11 cellular contexts compared by ENCODE assay signal in the genomic region with DNA sequence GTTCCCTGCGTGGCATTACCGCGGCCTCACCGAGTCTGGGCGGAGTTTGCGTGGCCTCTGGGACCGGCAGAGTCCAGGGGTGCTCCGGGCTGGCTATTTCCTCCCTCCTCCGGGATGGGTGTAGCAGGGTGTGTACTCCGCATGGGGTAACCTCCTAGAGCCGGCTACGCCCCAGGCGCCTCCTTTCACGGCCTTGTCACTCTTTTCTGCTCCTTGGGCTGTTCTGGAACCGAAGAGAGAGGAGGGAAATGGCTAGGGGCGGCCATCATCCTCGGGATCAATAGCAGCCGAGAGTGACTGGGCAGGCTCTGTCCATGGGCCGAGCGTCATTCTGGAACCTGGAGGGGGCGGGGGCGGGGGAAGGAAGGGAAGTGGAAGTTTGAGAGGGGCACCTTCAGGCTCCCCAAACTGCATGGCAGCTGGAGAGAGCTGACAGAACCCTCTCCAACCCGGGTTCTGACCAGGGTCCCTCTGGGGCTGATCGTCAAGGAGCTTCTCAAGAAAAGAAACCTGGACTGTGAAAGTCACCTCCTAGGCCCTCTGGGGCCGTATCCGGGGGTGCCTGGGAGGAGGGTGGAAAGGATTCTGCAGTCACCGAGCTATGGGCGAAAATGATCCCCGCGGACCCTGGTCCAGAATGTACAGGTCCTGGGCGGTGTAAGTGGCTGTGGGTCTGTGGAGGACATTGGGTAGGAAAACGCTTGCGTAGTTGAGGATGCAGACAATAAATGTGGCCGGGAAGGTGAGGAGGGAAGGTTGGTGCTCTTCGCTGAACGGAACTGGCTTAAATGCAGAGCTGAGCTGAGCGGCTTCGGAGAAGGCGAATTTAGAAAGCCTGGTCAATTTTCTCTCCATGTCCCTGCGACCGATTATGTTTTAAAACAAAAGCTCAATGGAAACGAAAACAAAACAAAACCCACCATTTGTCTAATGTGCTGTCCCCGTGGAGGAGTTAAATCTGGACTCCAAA. TPM values are rescaled to one million over a fixed set of nuclear protein-coding genes. Genes with fewer than 3 reads are reported as not detected.
DNase-seq lines count a peak whose midpoint lies in the region; ATAC-seq, FAIRE-seq and TF ChIP-seq lines count a peak whose summit lies in the region.
"Had no signal": no experiment of that assay in that cellular context is flagged by ENCODE, and none has a peak within 500 bp of the region (broad histone marks: within the 10 kb centered on the region; RNA-seq: fewer than 3 reads in every experiment).

No MANE protein-coding gene starts in this region.

- no peaks in the 10 kb centered on the region for H4K20me1 ChIP-seq in keratinocyte (ENCODE audit: control insufficient read depth, extremely low read depth, insufficient read depth, low read length)

- DNase-seq in activated CD4-positive, alpha-beta T cell treated with anti-CD3 and anti-CD28 coated beads, Interleukin-2, amount 10 ng/mL, durations not matched to agents 24 days and 14 days: no peak
- DNase-seq in activated CD4-positive, alpha-beta T cell treated with anti-CD3 and anti-CD28 coated beads for 1 hour: no peak
- DNase-seq in activated T-cell treated with anti-CD3 and anti-CD28 coated beads, Interleukin-2, amount 50 U/mL, for 72 hours: no peak
- DNase-seq in keratinocyte (ENCODE audit: low read depth, low spot score): no peak
- peak; percentile 43 for DNase-seq in small intestine
- no peak for DNase-seq in upper lobe of left lung
- no peak for DNase-seq in C1 segment of cervical spinal cord (lab: John Stamatoyannopoulos, UW)
- DNase-seq in NCI-H1930 (lab: John Stamatoyannopoulos, UW): no peak
- DNase-seq: stimulated activated CD4-positive, alpha-beta T cell treated with anti-CD3 and anti-CD28 coated beads, Interleukin-15, amount 100 ng/mL, for 24 hours had no signal

- peak overlapping the region; percentile 67 for H3K4me2 ChIP-seq in keratinocyte (ENCODE audit: control insufficient read depth, extremely low read depth, insufficient read depth, low read depth, low read length)

- no peak for TF ChIP-seq CTCF in keratinocyte (optimal IDR thresholded peaks at IDR 0.05 in 1 of 3, IDR thresholded peaks at IDR 0.05 in 1 of 3, conservative IDR thresholded peaks at IDR 0.05 in 1 of 3; ENCODE audit: extremely low read depth in 1 of 3, insufficient read depth in 2 of 3, low read length in 3 of 3)
- TF ChIP-seq CTCF in upper lobe of left lung (IDR thresholded peaks at IDR 0.05): no peak

- dilution Hi-C loops in keratinocyte (cut with MboI; ENCODE audit: extremely low pct_ligation_motif_present, low sequenced_read_pairs): no loop called here

- peaks cover 4% of the 10 kb centered on the region for H3K79me2 ChIP-seq in keratinocyte (ENCODE audit: control insufficient read depth, insufficient read depth, low read length)

- intact Hi-C loops in activated CD4-positive, alpha-beta T cell treated with anti-CD3 and anti-CD28 coated beads, Interleukin-2, amount 10 ng/mL, durations not matched to agents 24 days and 14 days (cut with micrococcal nuclease): loop anchor here (2.0 kb wide), 2 partner anchors 15 to 125 kb away; a partner anchor contains a TSS

- ATAC-seq in activated T-cell treated with anti-CD3 and anti-CD28 coated beads, Interleukin-2, amount 50 U/mL, for 72 hours (replicated peaks in 1 of 2): no peak
- no peak for ATAC-seq in upper lobe of left lung (ENCODE audit: low FRiP score in 2 of 2)
- ATAC-seq: HCT116 had no signal

- no peak for FAIRE-seq in keratinocyte (lab: Jason Lieb, UNC)
- no peak for FAIRE-seq in small intestine (lab: Jason Lieb, UNC)
- FAIRE-seq: islet of Langerhans had no signal

- no peaks in the 10 kb centered on the region for H3K9me3 ChIP-seq in keratinocyte (ENCODE audit: control insufficient read depth, low read depth, low read length)
- H3K9me3 ChIP-seq in small intestine (ENCODE audit: control insufficient read depth, low read depth): no peaks in the 10 kb centered on the region
- H3K9me3 ChIP-seq in upper lobe of left lung: no peaks in the 10 kb centered on the region

- H3K9ac ChIP-seq in keratinocyte (ENCODE audit: control insufficient read depth, extremely low read depth, insufficient read depth, low read length): no peak overlapping the region

- H3K4me3 ChIP-seq in keratinocyte (ENCODE audit: control insufficient read depth in 2 of 3, extremely low read depth in 1 of 3, insufficient read depth in 2 of 3, low read depth in 1 of 3, low read length in 3 of 3) (peak overlapping the region in 1 of 3 experiments; percentile 66), small intestine (ENCODE audit: low read depth in 1 of 2, low read length in 2 of 2) (no peak overlapping the region), upper lobe of left lung (peak overlapping the region in 1 of 4 donors; percentile 20)

- H3K27me3 ChIP-seq in keratinocyte (ENCODE audit: control insufficient read depth, extremely low read depth, insufficient read depth, low read length) (peaks cover 94% of the 10 kb centered on the region), small intestine (ENCODE audit: control insufficient read depth in 2 of 2, insufficient read depth in 2 of 2, low read length in 2 of 2) (peaks cover 7 to 84% of the 10 kb centered on the region in 2 donors), upper lobe of left lung (peaks cover 0 to 98% (median 81%) of the 10 kb centered on the region in 4 donors)

- WGBS in small intestine, 3 donors: 5 to 9% (median 8%) methylated on average over 42 to 43 of the region's 43 CpGs
- WGBS in upper lobe of left lung, 2 donors: 4 to 8% methylated on average over 34 to 42 of the region's 43 CpGs

- H3K36me3 Mint-ChIP-seq in activated CD4-positive, alpha-beta T cell treated with anti-CD3 and anti-CD28 coated beads, Interleukin-2, amount 10 ng/mL, durations not matched to agents 24 days and 14 days (ENCODE audit: low read depth): peaks cover 3% of the 10 kb centered on the region
- H3K36me3 Mint-ChIP-seq in activated T-cell treated with anti-CD3 and anti-CD28 coated beads, Interleukin-2, amount 50 U/mL, for 72 hours (ENCODE audit: insufficient read depth in 2 of 2): peaks cover 0 to 2% of the 10 kb centered on the region in 2 donors

- no peak overlapping the region for H3K27ac ChIP-seq in keratinocyte (ENCODE audit: control insufficient read depth, insufficient read depth, low read length)
- no peak overlapping the region for H3K27ac ChIP-seq in small intestine (ENCODE audit: low read depth in 1 of 2, low read length in 1 of 2)
- H3K27ac ChIP-seq in upper lobe of left lung: no peak overlapping the region

- H3K4me3 Mint-ChIP-seq in activated CD4-positive, alpha-beta T cell treated with anti-CD3 and anti-CD28 coated beads, Interleukin-2, amount 10 ng/mL, durations not matched to agents 24 days and 14 days: peak overlapping the region; percentile 51
- peak overlapping the region; percentile 78 to 82 for H3K4me3 Mint-ChIP-seq in activated T-cell treated with anti-CD3 and anti-CD28 coated beads, Interleukin-2, amount 50 U/mL, for 72 hours

- H2AFZ ChIP-seq in keratinocyte (ENCODE audit: control insufficient read depth, low read length): no peak overlapping the region

- H3K4me1 Mint-ChIP-seq in activated CD4-positive, alpha-beta T cell treated with anti-CD3 and anti-CD28 coated beads, Interleukin-2, amount 10 ng/mL, durations not matched to agents 24 days and 14 days: peaks cover 44% of the 10 kb centered on the region
- H3K4me1 Mint-ChIP-seq in activated T-cell treated with anti-CD3 and anti-CD28 coated beads, Interleukin-2, amount 50 U/mL, for 72 hours (ENCODE audit: low read depth): peaks cover 65% of the 10 kb centered on the region

- peaks cover 87% of the 10 kb centered on the region for H3K27me3 Mint-ChIP-seq in activated CD4-positive, alpha-beta T cell treated with anti-CD3 and anti-CD28 coated beads, Interleukin-2, amount 10 ng/mL, durations not matched to agents 24 days and 14 days
- peaks cover 91% of the 10 kb centered on the region for H3K27me3 Mint-ChIP-seq in activated T-cell treated with anti-CD3 and anti-CD28 coated beads, Interleukin-2, amount 50 U/mL, for 72 hours (ENCODE audit: low read depth)

- H3K4me1 ChIP-seq in keratinocyte (ENCODE audit: control insufficient read depth, extremely low read depth, insufficient read depth, low read length) (peaks cover 58% of the 10 kb centered on the region), small intestine (ENCODE audit: control insufficient read depth in 2 of 2, insufficient read depth in 1 of 2, low read depth in 1 of 2, low read length in 1 of 2) (peaks cover 3 to 11% of the 10 kb centered on the region in 2 donors), upper lobe of left lung (peaks cover 66 to 71% (median 69%) of the 10 kb centered on the region in 4 donors)

- H3K9me3 Mint-ChIP-seq in activated CD4-positive, alpha-beta T cell treated with anti-CD3 and anti-CD28 coated beads, Interleukin-2, amount 10 ng/mL, durations not matched to agents 24 days and 14 days: no peaks in the 10 kb centered on the region
- H3K9me3 Mint-ChIP-seq in activated T-cell treated with anti-CD3 and anti-CD28 coated beads, Interleukin-2, amount 50 U/mL, for 72 hours: no peaks in the 10 kb centered on the region

- H3K9me1 ChIP-seq in keratinocyte (ENCODE audit: control insufficient read depth, extremely low read depth, insufficient read depth, low read length): no peaks in the 10 kb centered on the region

- H3K27ac Mint-ChIP-seq in activated CD4-positive, alpha-beta T cell treated with anti-CD3 and anti-CD28 coated beads, Interleukin-2, amount 10 ng/mL, durations not matched to agents 24 days and 14 days: peak overlapping the region; percentile 25
- H3K27ac Mint-ChIP-seq in activated T-cell treated with anti-CD3 and anti-CD28 coated beads, Interleukin-2, amount 50 U/mL, for 72 hours: no peak overlapping the region

- no peak for TF ChIP-seq EP300 in upper lobe of left lung (IDR thresholded peaks at IDR 0.05)

- H3K36me3 ChIP-seq in keratinocyte (ENCODE audit: control insufficient read depth in 2 of 2, extremely low read depth in 1 of 2, insufficient read depth in 2 of 2, low read length in 2 of 2) (no peaks in the 10 kb centered on the region), small intestine (ENCODE audit: control insufficient read depth in 2 of 2, insufficient read depth in 2 of 2, low read length in 2 of 2) (no peaks in the 10 kb centered on the region), upper lobe of left lung (no peaks in the 10 kb centered on the region)

- TF ChIP-seq POLR2A in upper lobe of left lung (IDR thresholded peaks at IDR 0.05): no peak

RNA-seq across cellular contexts. Expression of a gene that starts 3.8 kb away (rescaled TPM):
- 0.44 and 0.57 TPM in 2 replicates for total RNA-seq in activated CD4-positive, alpha-beta T cell treated with anti-CD3 and anti-CD28 coated beads, Interleukin-2, amount 10 ng/mL, durations not matched to agents 24 days and 14 days
- total RNA-seq in activated T-cell treated with anti-CD3 and anti-CD28 coated beads, Interleukin-2, amount 50 U/mL, for 72 hours: under 1 TPM; 0.32 to 0.34 TPM
- 0.21 to 1.5 TPM (median 0.35 TPM) in 3 replicates for polyA plus RNA-seq in keratinocyte
- polyA plus RNA-seq in keratinocyte (2011; ENCODE audit: low read depth): not detected
- polyA plus RNA-seq in keratinocyte (2011; cell fraction: cytosol; rRNA removed): 0.23 and 0.31 TPM in 2 replicates
- polyA plus RNA-seq in keratinocyte (2011; cell fraction: nucleus; rRNA removed): 0.40 and 0.98 TPM in 2 replicates
- 0.14 and 3.3 TPM in 2 replicates for polyA plus RNA-seq in keratinocyte (2012; ENCODE audit: low replicate concordance)
- polyA minus RNA-seq in keratinocyte: 0.07 to 0.46 TPM (median 0.45 TPM) in 3 replicates
- polyA minus RNA-seq in keratinocyte (2011; cell fraction: cytosol; rRNA and poly(A)+ RNA removed): not detected
- polyA minus RNA-seq in keratinocyte (2011; cell fraction: nucleus; rRNA and poly(A)+ RNA removed): 0.31 and 1.1 TPM in 2 replicates
- not detected for polyA plus RNA-seq in small intestine
- total RNA-seq in upper lobe of left lung: not detected

RNA-seq across cellular contexts. Expression of a gene that starts 15.3 kb away (rescaled TPM):
- total RNA-seq in activated CD4-positive, alpha-beta T cell treated with anti-CD3 and anti-CD28 coated beads, Interleukin-2, amount 10 ng/mL, durations not matched to agents 24 days and 14 days: 116 and 118 TPM in 2 replicates
- 10 to 100 TPM; 85.1 to 91.9 TPM for total RNA-seq in activated T-cell treated with anti-CD3 and anti-CD28 coated beads, Interleukin-2, amount 50 U/mL, for 72 hours
- polyA plus RNA-seq in keratinocyte (15.7 to 31.0 TPM (median 30.4 TPM) in 3 replicates), small intestine (10 to 100 TPM; 33.2 to 50.5 (median 34.4) TPM)
- 130 TPM for polyA plus RNA-seq in keratinocyte (2011; ENCODE audit: low read depth)
- 27.0 and 28.5 TPM in 2 replicates for polyA plus RNA-seq in keratinocyte (2011; cell fraction: cytosol; rRNA removed)
- polyA plus RNA-seq in keratinocyte (2011; cell fraction: nucleus; rRNA removed): 32.1 and 37.4 TPM in 2 replicates
- 40.3 and 58.4 TPM in 2 replicates for polyA plus RNA-seq in keratinocyte (2012; ENCODE audit: low replicate concordance)
- polyA minus RNA-seq in keratinocyte: 16.7 to 58.6 TPM (median 25.7 TPM) in 3 replicates
- polyA minus RNA-seq in keratinocyte (2011; cell fraction: cytosol; rRNA and poly(A)+ RNA removed): 14.8 TPM
- 10.7 and 13.7 TPM in 2 replicates for polyA minus RNA-seq in keratinocyte (2011; cell fraction: nucleus; rRNA and poly(A)+ RNA removed)
- 10 to 100 TPM; 30.7 to 45.4 (median 37.3) TPM for total RNA-seq in upper lobe of left lung
